In genomic region chr20:11754451-11754850, GRCh38 we compare ENCODE assay signal across 1 cellular context.
TF ChIP-seq lines count a peak whose summit lies in the region.

No MANE protein-coding gene starts in this region.

TF ChIP-seq in GM23338, 12 proteins besides CTCF, POLR2A, EP300 and RAD21:
- TF ChIP-seq STAT1 (IDR thresholded peaks at IDR 0.05; ENCODE audit: unreplicated experiment) = no peak
- TF ChIP-seq ZNF114 (CRISPR knock-in tag; IDR thresholded peaks at IDR 0.05) = no peak
- TF ChIP-seq ETS1 (IDR thresholded peaks at IDR 0.05) = no peak
- TF ChIP-seq EZH2phosphoT487 (IDR thresholded peaks at IDR 0.05; ENCODE audit: unreplicated experiment) = no peak
- TF ChIP-seq EZH2 (IDR thresholded peaks at IDR 0.05; ENCODE audit: low read depth, unreplicated experiment) = no peak
